Comparison of ENCODE assay signal across 10 cellular contexts in genomic region chrX:119391279-119391678, GRCh38. TPM values are rescaled to one million over a fixed set of nuclear protein-coding genes. Genes with fewer than 3 reads are reported as not detected.
DNase-seq lines count a peak whose midpoint lies in the region; ATAC-seq and TF ChIP-seq lines count a peak whose summit lies in the region.
"Had no signal": no experiment of that assay in that cellular context is flagged by ENCODE, and none has a peak within 500 bp of the region (broad histone marks: within the 10 kb centered on the region; RNA-seq: fewer than 3 reads in every experiment).

No MANE protein-coding gene starts in this region.

- H3K4me1 ChIP-seq in foreskin keratinocyte (no peaks in the 10 kb centered on the region), ovary (ENCODE audit: insufficient read depth) (no peaks in the 10 kb centered on the region)
- H3K4me1 ChIP-seq: ascending aorta had no signal

- no peak for TF ChIP-seq POLR2A in ovary (IDR thresholded peaks at IDR 0.05)

- no peak overlapping the region for H3K4me3 ChIP-seq in AG10803 (ENCODE audit: low read length)
- no peak overlapping the region for H3K4me3 ChIP-seq in ovary
- H3K4me3 ChIP-seq: ascending aorta, SK-N-MC had no signal

- peaks cover 0 to 3% of the 10 kb centered on the region in 2 donors for H3K9me3 ChIP-seq in ovary
- H3K9me3 ChIP-seq: ascending aorta had no signal

- DNase-seq in AG10803 (ENCODE audit: low read depth) (peak; percentile 32), RKO (ENCODE audit: low spot score) (peak; percentile 33), foreskin keratinocyte (no peak), ovary (no peak)

- H3K36me3 ChIP-seq in ovary, result no peaks in the 10 kb centered on the region
- H3K36me3 ChIP-seq: ascending aorta had no signal

- intact Hi-C loops in ovary (cut with DNase I), result no loop called here

- TF ChIP-seq CTCF in AG10803 (conservative IDR thresholded peaks at IDR 0.05; ENCODE audit: low read length) (peak; percentile 45), GM12872 (IDR thresholded peaks at IDR 0.05; ENCODE audit: insufficient read depth, low read depth, low read length) (peak; percentile 30; the same call in 1 of the 3 replicates), foreskin keratinocyte (conservative IDR thresholded peaks at IDR 0.05) (peak; percentile 56), ovary (IDR thresholded peaks at IDR 0.05) (no peak)

- H3K4me3 Mint-ChIP-seq in stimulated activated memory B cell treated with anti-CD40 and anti-IgM and Interleukin-4, amounts not matched to agents 10 μg/mL and 1 μg/mL and 100 μg/mL, for 72 hours, result no peak overlapping the region

- no peaks in the 10 kb centered on the region for H3K9me3 Mint-ChIP-seq in stimulated activated memory B cell treated with anti-CD40 and anti-IgM and Interleukin-4, amounts not matched to agents 10 μg/mL and 1 μg/mL and 100 μg/mL, for 72 hours

- TF ChIP-seq EP300 in ovary (IDR thresholded peaks at IDR 0.05), result no peak

- WGBS in ovary, 3 donors, result 66 to 76% (median 74%) methylated on average over 8 of the region's 8 CpGs

- no peaks in the 10 kb centered on the region for H3K27me3 Mint-ChIP-seq in stimulated activated memory B cell treated with anti-CD40 and anti-IgM and Interleukin-4, amounts not matched to agents 10 μg/mL and 1 μg/mL and 100 μg/mL, for 72 hours

- ATAC-seq in foreskin keratinocyte, result peak; percentile 57
- no peak for ATAC-seq in HG02798 (IDR thresholded peaks at IDR 0.05; ENCODE audit: poor library complexity, unreplicated experiment)
- no peak for ATAC-seq in GM19455 (IDR thresholded peaks at IDR 0.05; ENCODE audit: unreplicated experiment)
- ATAC-seq in stimulated activated memory B cell treated with anti-CD40 and anti-IgM and Interleukin-4, amounts not matched to agents 10 μg/mL and 1 μg/mL and 100 μg/mL, for 72 hours, result no peak

- H3K27ac Mint-ChIP-seq in stimulated activated memory B cell treated with anti-CD40 and anti-IgM and Interleukin-4, amounts not matched to agents 10 μg/mL and 1 μg/mL and 100 μg/mL, for 72 hours, result no peak overlapping the region

- no peak overlapping the region for H3K27ac ChIP-seq in foreskin keratinocyte
- H3K27ac ChIP-seq in ovary, result no peak overlapping the region
- H3K27ac ChIP-seq: ascending aorta, SK-N-MC had no signal

- H3K36me3 Mint-ChIP-seq in stimulated activated memory B cell treated with anti-CD40 and anti-IgM and Interleukin-4, amounts not matched to agents 10 μg/mL and 1 μg/mL and 100 μg/mL, for 72 hours, result no peaks in the 10 kb centered on the region

- H3K4me1 Mint-ChIP-seq in stimulated activated memory B cell treated with anti-CD40 and anti-IgM and Interleukin-4, amounts not matched to agents 10 μg/mL and 1 μg/mL and 100 μg/mL, for 72 hours, result no peaks in the 10 kb centered on the region

- H3K27me3 ChIP-seq in foreskin keratinocyte, result no peaks in the 10 kb centered on the region
- no peaks in the 10 kb centered on the region for H3K27me3 ChIP-seq in ovary
- H3K27me3 ChIP-seq: ascending aorta had no signal

RNA-seq across cellular contexts. Expression of gene SLC25A43, which starts 7.9 kb away (rescaled TPM):
- total RNA-seq in foreskin keratinocyte (20.3 and 22.0 TPM in 2 replicates), ovary (10 to 100 TPM in 3 of 7 donors, 1 to 10 TPM in 4; 6.6 to 14.5 (median 8.2) TPM)
- polyA plus RNA-seq in foreskin keratinocyte (13.9 TPM in 2 replicates), ovary (10 to 100 TPM in 1 of 2 donors, 1 to 10 TPM in 1; 6.4 to 13.8 TPM)

Comparison
In these comparisons a context has a peak if more than half of its experiments do, and no peak if none do; other contexts are left out.
1. DNase-seq: peak in AG10803 (single experiment) and RKO (single experiment); none in foreskin keratinocyte (0 of 2) and ovary (0 of 5).
2. CTCF ChIP-seq: peak in AG10803 (single experiment), GM12872 (single experiment) and foreskin keratinocyte (single experiment); none in ovary (0 of 3).